16 cellular contexts compared by ENCODE assay signal in genomic region chr6:2911171-2911570, GRCh38. TPM values are rescaled to one million over a fixed set of nuclear protein-coding genes. Genes with fewer than 3 reads are reported as not detected.
DNase-seq lines count a peak whose midpoint lies in the region; ATAC-seq and TF ChIP-seq lines count a peak whose summit lies in the region.
"Had no signal": no experiment of that assay in that cellular context is flagged by ENCODE, and none has a peak within 500 bp of the region (broad histone marks: within the 10 kb centered on the region; RNA-seq: fewer than 3 reads in every experiment).

No MANE protein-coding gene starts in this region.

- no peak overlapping the region for H3K4me3 ChIP-seq in SU-DHL-6 (ENCODE audit: insufficient read depth, low read length, poor library complexity, severe bottlenecking)
- no peak overlapping the region for H3K4me3 ChIP-seq in Caco-2 (ENCODE audit: low read depth, low read length)
- H3K4me3 ChIP-seq: A549, GM23248, mucosa of descending colon had no signal

- no peaks in the 10 kb centered on the region for H3K27me3 ChIP-seq in SU-DHL-6 (ENCODE audit: low read length)
- H3K27me3 ChIP-seq in Caco-2 (replicated peaks; ENCODE audit: control insufficient read depth, insufficient read depth, low read length) = no peaks in the 10 kb centered on the region

- H3K9me2 ChIP-seq in SU-DHL-6 (replicated peaks; ENCODE audit: insufficient read depth, low read length) = no peaks in the 10 kb centered on the region

- peak overlapping the region; percentile 56 for H2AFZ ChIP-seq in SU-DHL-6 (ENCODE audit: low read depth, low read length, severe bottlenecking)
- H2AFZ ChIP-seq: GM23248 had no signal

- H3F3A ChIP-seq in SU-DHL-6 (ENCODE audit: insufficient read depth) = peaks cover 31% of the 10 kb centered on the region

- POLR2A ChIA-PET in activated CD4-positive, alpha-beta T cell treated with anti-CD3 and anti-CD28 coated beads for 36 hours (lab: Charles Lee) = interaction anchor here (0.6 kb wide), 1 partner anchor 8 kb away, joined by 3 read pairs; the partner anchor contains the start of gene SERPINB9
- POLR2A ChIA-PET in Caco-2 (lab: Charles Lee) = no interaction called here

- H3K9me3 Mint-ChIP-seq in activated CD4-positive, alpha-beta T cell treated with anti-CD3 and anti-CD28 coated beads for 36 hours (ENCODE audit: low read depth) = peaks cover 4% of the 10 kb centered on the region
- no peaks in the 10 kb centered on the region for H3K9me3 Mint-ChIP-seq in stimulated activated effector memory CD8-positive, alpha-beta T cell treated with anti-CD3 and anti-CD28 coated beads, Interleukin-12 subunit alpha, Interleukin-12 subunit beta, amount 100 ng/mL, for 72 hours
- peaks cover 12% of the 10 kb centered on the region for H3K9me3 Mint-ChIP-seq in Caco-2 (ENCODE audit: unreplicated experiment)
- H3K9me3 Mint-ChIP-seq in activated T-helper 17 cell treated with anti-CD3 and anti-CD28 coated beads, Interleukin-2, amount 50 U/mL, for 72 hours = no peaks in the 10 kb centered on the region
- H3K9me3 Mint-ChIP-seq: activated T-helper 1 cell treated with anti-CD3 and anti-CD28 coated beads, Interleukin-12 subunit alpha, Interleukin-12 subunit beta, Interleukin-2, Interleukin-4 antibody, amounts not matched to agents 30 ng/mL and 10 ng/mL and 1 ng/mL, durations not matched to agents 14 hours and 24 hours and 36 hours had no signal

- no peaks in the 10 kb centered on the region for H3K79me2 ChIP-seq in SU-DHL-6 (ENCODE audit: insufficient read depth, low read length)

- peak overlapping the region; percentile 52 for H3K27ac Mint-ChIP-seq in activated CD4-positive, alpha-beta T cell treated with anti-CD3 and anti-CD28 coated beads for 36 hours
- peak overlapping the region; percentile 63 for H3K27ac Mint-ChIP-seq in stimulated activated effector memory CD8-positive, alpha-beta T cell treated with anti-CD3 and anti-CD28 coated beads, Interleukin-12 subunit alpha, Interleukin-12 subunit beta, amount 100 ng/mL, for 72 hours
- no peak overlapping the region for H3K27ac Mint-ChIP-seq in Caco-2 (ENCODE audit: unreplicated experiment)
- H3K27ac Mint-ChIP-seq in activated T-helper 17 cell treated with anti-CD3 and anti-CD28 coated beads, Interleukin-2, amount 50 U/mL, for 72 hours = no peak overlapping the region
- H3K27ac Mint-ChIP-seq: activated T-helper 1 cell treated with anti-CD3 and anti-CD28 coated beads, Interleukin-12 subunit alpha, Interleukin-12 subunit beta, Interleukin-2, Interleukin-4 antibody, amounts not matched to agents 30 ng/mL and 10 ng/mL and 1 ng/mL, durations not matched to agents 14 hours and 24 hours and 36 hours; brain had no signal

- CTCF ChIA-PET in activated CD4-positive, alpha-beta T cell treated with anti-CD3 and anti-CD28 coated beads for 36 hours (lab: Charles Lee) = interaction anchor here (0.7 to 3.2 kb wide), 18 partner anchors 11 to 120 kb away, joined by 3 to 33 read pairs (median 4); partner anchors contain the start of gene SERPINB1
- CTCF ChIA-PET in Caco-2 (lab: Charles Lee) = interaction anchor here (0.6 to 1.6 kb wide), 9 partner anchors 15 to 122 kb away, joined by 3 to 14 read pairs (median 4); partner anchors contain the start of gene SERPINB1

- no peaks in the 10 kb centered on the region for H3K36me3 ChIP-seq in SU-DHL-6 (ENCODE audit: low read length)
- H3K36me3 ChIP-seq in Caco-2 (ENCODE audit: control insufficient read depth, insufficient read depth, low read length) = no peaks in the 10 kb centered on the region

- peaks cover 45% of the 10 kb centered on the region for H3K4me1 Mint-ChIP-seq in activated CD4-positive, alpha-beta T cell treated with anti-CD3 and anti-CD28 coated beads for 36 hours
- H3K4me1 Mint-ChIP-seq in stimulated activated effector memory CD8-positive, alpha-beta T cell treated with anti-CD3 and anti-CD28 coated beads, Interleukin-12 subunit alpha, Interleukin-12 subunit beta, amount 100 ng/mL, for 72 hours = peaks cover 20% of the 10 kb centered on the region
- peaks cover 46% of the 10 kb centered on the region for H3K4me1 Mint-ChIP-seq in Caco-2 (ENCODE audit: low read depth, unreplicated experiment)
- peaks cover 13% of the 10 kb centered on the region for H3K4me1 Mint-ChIP-seq in activated T-helper 17 cell treated with anti-CD3 and anti-CD28 coated beads, Interleukin-2, amount 50 U/mL, for 72 hours

- peaks cover 2% of the 10 kb centered on the region for H3K27me3 Mint-ChIP-seq in activated CD4-positive, alpha-beta T cell treated with anti-CD3 and anti-CD28 coated beads for 36 hours
- no peaks in the 10 kb centered on the region for H3K27me3 Mint-ChIP-seq in Caco-2 (ENCODE audit: insufficient read depth, unreplicated experiment)
- H3K27me3 Mint-ChIP-seq in activated T-helper 17 cell treated with anti-CD3 and anti-CD28 coated beads, Interleukin-2, amount 50 U/mL, for 72 hours = no peaks in the 10 kb centered on the region

- ATAC-seq in activated CD4-positive, alpha-beta T cell treated with anti-CD3 and anti-CD28 coated beads for 36 hours = no peak
- peak; percentile 74 for ATAC-seq in HG03139 (IDR thresholded peaks at IDR 0.05; ENCODE audit: unreplicated experiment)
- no peak for ATAC-seq in stimulated activated effector memory CD8-positive, alpha-beta T cell treated with anti-CD3 and anti-CD28 coated beads, Interleukin-12 subunit alpha, Interleukin-12 subunit beta, amount 100 ng/mL, for 72 hours
- ATAC-seq in activated T-helper 17 cell treated with anti-CD3 and anti-CD28 coated beads, Interleukin-2, amount 50 U/mL, for 72 hours (replicated peaks) = no peak

- H3K9ac ChIP-seq in SU-DHL-6 (ENCODE audit: low read length) = peak overlapping the region; percentile 24
- H3K9ac ChIP-seq: GM23248 had no signal

- intact Hi-C loops in activated CD4-positive, alpha-beta T cell treated with anti-CD3 and anti-CD28 coated beads for 36 hours (cut with DNase I, micrococcal nuclease) = loop anchor here (1.0 to 5.0 kb wide), 3 partner anchors 65 to 120 kb away; no protein-coding TSS in a partner anchor
- intact Hi-C loops in Caco-2 (cut with micrococcal nuclease; ENCODE audit: unreplicated experiment) = loop anchor here (1.0 kb wide), 5 partner anchors 20 to 120 kb away; no protein-coding TSS in a partner anchor

- DNase-seq in activated CD4-positive, alpha-beta T cell treated with anti-CD3 and anti-CD28 coated beads for 36 hours = no peak
- no peak for DNase-seq in activated CD4-positive, alpha-beta T cell treated with anti-CD3 and anti-CD28 coated beads for 4 hours
- no peak for DNase-seq in stimulated activated effector memory CD8-positive, alpha-beta T cell treated with anti-CD3 and anti-CD28 coated beads, Interleukin-12 subunit alpha, Interleukin-12 subunit beta, amount 100 ng/mL, for 72 hours (ENCODE audit: low spot score in 2 of 2)
- DNase-seq in Caco-2 = no peak
- no peak for DNase-seq in NCI-H82 treated with DMSO at 0.1 percent for 48 hours (lab: John Stamatoyannopoulos, UW; ENCODE audit: unreplicated experiment)
- DNase-seq: retina had no signal

- no peaks in the 10 kb centered on the region for H3K36me3 Mint-ChIP-seq in activated CD4-positive, alpha-beta T cell treated with anti-CD3 and anti-CD28 coated beads for 36 hours (ENCODE audit: low read depth)
- H3K36me3 Mint-ChIP-seq in stimulated activated effector memory CD8-positive, alpha-beta T cell treated with anti-CD3 and anti-CD28 coated beads, Interleukin-12 subunit alpha, Interleukin-12 subunit beta, amount 100 ng/mL, for 72 hours = no peaks in the 10 kb centered on the region
- peaks cover 8% of the 10 kb centered on the region for H3K36me3 Mint-ChIP-seq in Caco-2 (ENCODE audit: insufficient read depth, unreplicated experiment)
- H3K36me3 Mint-ChIP-seq in activated T-helper 17 cell treated with anti-CD3 and anti-CD28 coated beads, Interleukin-2, amount 50 U/mL, for 72 hours (ENCODE audit: low read depth) = no peaks in the 10 kb centered on the region
- H3K36me3 Mint-ChIP-seq: brain had no signal

- no peaks in the 10 kb centered on the region for H3K9me3 ChIP-seq in SU-DHL-6 (ENCODE audit: insufficient read depth, low read length)
- H3K9me3 ChIP-seq in Caco-2 = no peaks in the 10 kb centered on the region
- H3K9me3 ChIP-seq: A549, mucosa of descending colon had no signal

- no peak overlapping the region for H3K4me3 Mint-ChIP-seq in activated CD4-positive, alpha-beta T cell treated with anti-CD3 and anti-CD28 coated beads for 36 hours
- no peak overlapping the region for H3K4me3 Mint-ChIP-seq in stimulated activated effector memory CD8-positive, alpha-beta T cell treated with anti-CD3 and anti-CD28 coated beads, Interleukin-12 subunit alpha, Interleukin-12 subunit beta, amount 100 ng/mL, for 72 hours
- no peak overlapping the region for H3K4me3 Mint-ChIP-seq in Caco-2 (ENCODE audit: unreplicated experiment)
- H3K4me3 Mint-ChIP-seq in activated T-helper 17 cell treated with anti-CD3 and anti-CD28 coated beads, Interleukin-2, amount 50 U/mL, for 72 hours = no peak overlapping the region
- H3K4me3 Mint-ChIP-seq: activated T-helper 1 cell treated with anti-CD3 and anti-CD28 coated beads, Interleukin-12 subunit alpha, Interleukin-12 subunit beta, Interleukin-2, Interleukin-4 antibody, amounts not matched to agents 30 ng/mL and 10 ng/mL and 1 ng/mL, durations not matched to agents 14 hours and 24 hours and 36 hours had no signal

- peak overlapping the region; percentile 80 for H3K27ac ChIP-seq in SU-DHL-6 (ENCODE audit: low read depth, low read length)
- H3K27ac ChIP-seq: epithelial cell of prostate, GM23248 had no signal

- H4K20me1 ChIP-seq in SU-DHL-6 (ENCODE audit: low read depth, low read length) = no peaks in the 10 kb centered on the region

- peak overlapping the region; percentile 50 for H3K4me2 ChIP-seq in SU-DHL-6 (ENCODE audit: low read depth, low read length, poor library complexity, severe bottlenecking)
- H3K4me2 ChIP-seq: A549 had no signal

- TF ChIP-seq CTCF in SU-DHL-6 (IDR thresholded peaks at IDR 0.05; ENCODE audit: insufficient read depth, low read length, poor library complexity, severe bottlenecking) (no peak), Caco-2 (IDR thresholded peaks at IDR 0.05; ENCODE audit: insufficient read depth in 1 of 2, low read depth in 1 of 2, low read length in 1 of 2, severe bottlenecking in 1 of 2, unreplicated experiment in 1 of 2) (no peak)

- peaks cover 22% of the 10 kb centered on the region for H3K4me1 ChIP-seq in Caco-2

- BruUV-seq in Caco-2 (replicated peaks; lab: Mats Ljungman, UMichigan) = no TSS peak

RNA-seq across cellular contexts. Expression of gene SERPINB9, which starts 8.1 kb away (rescaled TPM):
- 100 to 1,000 TPM in 1 of 2 experiments, 10 to 100 TPM in 1; 90.0 to 109 TPM for total RNA-seq in activated CD4-positive, alpha-beta T cell treated with anti-CD3 and anti-CD28 coated beads for 36 hours
- 3.1 and 3.5 TPM in 2 replicates for total RNA-seq in Caco-2 (2022)
- total RNA-seq in activated T-helper 17 cell treated with anti-CD3 and anti-CD28 coated beads, Interleukin-2, amount 50 U/mL, for 72 hours = 10 to 100 TPM; 11.2 to 66.1 TPM
- total RNA-seq: SK-MEL-5 had no signal

Comparison
In these comparisons a context has a peak if more than half of its experiments do, and no peak if none do; other contexts are left out.
1. H3K27ac Mint-ChIP-seq: peak in activated CD4-positive, alpha-beta T cell treated with anti-CD3 and anti-CD28 coated beads for 36 hours (single experiment) and stimulated activated effector memory CD8-positive, alpha-beta T cell treated with anti-CD3 and anti-CD28 coated beads, Interleukin-12 subunit alpha, Interleukin-12 subunit beta, amount 100 ng/mL, for 72 hours (single experiment); none in Caco-2 (single experiment) and activated T-helper 17 cell treated with anti-CD3 and anti-CD28 coated beads, Interleukin-2, amount 50 U/mL, for 72 hours (single experiment).